Comparison of ENCODE assay signal across 1 cellular context in genomic region chr20:408843-409696, GRCh38.
TF ChIP-seq lines count a peak whose summit lies in the region.

No MANE protein-coding gene starts in this region.

TF ChIP-seq in HepG2, 621 proteins besides CTCF, POLR2A, EP300 and RAD21 (continued from another document and continues in another):
- TF ChIP-seq PRMT3 (CRISPR knock-in tag; IDR thresholded peaks at IDR 0.05; ENCODE audit: borderline replicate concordance, low read depth) (no peak), REXO4 (CRISPR knock-in tag; IDR thresholded peaks at IDR 0.05; ENCODE audit: borderline replicate concordance) (no peak), ZNF232 (CRISPR knock-in tag; IDR thresholded peaks at IDR 0.05; ENCODE audit: borderline replicate concordance) (no peak), ZNF18 (CRISPR knock-in tag; IDR thresholded peaks at IDR 0.05; ENCODE audit: insufficient replicate concordance) (no peak), SRY (CRISPR knock-in tag; IDR thresholded peaks at IDR 0.05) (peak; percentile 92), MAFK (conservative IDR thresholded peaks at IDR 0.05 in 1 of 2, IDR thresholded peaks at IDR 0.05 in 1 of 2; ENCODE audit: low read length in 2 of 2) (no peak), GFI1 (CRISPR knock-in tag; IDR thresholded peaks at IDR 0.05; ENCODE audit: borderline replicate concordance) (no peak), NFAT5 (CRISPR knock-in tag; IDR thresholded peaks at IDR 0.05) (no peak), SRSF4 (IDR thresholded peaks at IDR 0.05; ENCODE audit: low read depth, low read length, poor library complexity, severe bottlenecking) (no peak), ZNF841 (CRISPR knock-in tag; IDR thresholded peaks at IDR 0.05; ENCODE audit: borderline replicate concordance) (no peak), ZNF644 (CRISPR knock-in tag; IDR thresholded peaks at IDR 0.05; ENCODE audit: low read depth) (no peak), NR3C1 (CRISPR knock-in tag; IDR thresholded peaks at IDR 0.05) (no peak), RELA (CRISPR knock-in tag; IDR thresholded peaks at IDR 0.05) (no peak), ZNF672 (CRISPR knock-in tag; IDR thresholded peaks at IDR 0.05) (no peak), USF2 (IDR thresholded peaks at IDR 0.05; ENCODE audit: low read depth, low read length) (no peak), USF2 (CRISPR knock-in tag; IDR thresholded peaks at IDR 0.05; ENCODE audit: borderline replicate concordance) (no peak), FOXC1 (CRISPR knock-in tag; IDR thresholded peaks at IDR 0.05; ENCODE audit: borderline replicate concordance) (no peak; the same call in 1 of the 2 replicates), ZNF343 (CRISPR knock-in tag; IDR thresholded peaks at IDR 0.05) (0 out of 2 replicates have a peak, but pooled peaks have one; percentile 6), ZNF646 (CRISPR knock-in tag; IDR thresholded peaks at IDR 0.05) (no peak), ARID4A (CRISPR knock-in tag; IDR thresholded peaks at IDR 0.05; ENCODE audit: borderline replicate concordance) (no peak), ZNF501 (CRISPR knock-in tag; IDR thresholded peaks at IDR 0.05) (no peak; the same call in 1 of the 2 replicates), ZBTB8A (CRISPR knock-in tag; IDR thresholded peaks at IDR 0.05; ENCODE audit: borderline replicate concordance, low read depth) (peak; percentile 72; the same call in 1 of the 2 replicates), MED1 (CRISPR knock-in tag; IDR thresholded peaks at IDR 0.05) (no peak; the same call in 1 of the 2 replicates), PAX8 (CRISPR knock-in tag; IDR thresholded peaks at IDR 0.05; ENCODE audit: borderline replicate concordance) (0 out of 2 replicates have a peak, but pooled peaks have one; percentile 42), FUBP1 (CRISPR knock-in tag; IDR thresholded peaks at IDR 0.05; ENCODE audit: borderline replicate concordance) (no peak), KDM5B (CRISPR knock-in tag; IDR thresholded peaks at IDR 0.05; ENCODE audit: borderline replicate concordance) (peak; percentile 77; the same call in 1 of the 2 replicates), ZNF780A (CRISPR knock-in tag; IDR thresholded peaks at IDR 0.05) (no peak), GTF2F1 (IDR thresholded peaks at IDR 0.05; ENCODE audit: low read length) (no peak), HBP1 (CRISPR knock-in tag; IDR thresholded peaks at IDR 0.05; ENCODE audit: low read depth) (0 out of 2 replicates have a peak, but pooled peaks have one; percentile 59), ZFP36 (IDR thresholded peaks at IDR 0.05; ENCODE audit: borderline replicate concordance, low read depth, low read length, partially characterized antibody) (no peak), ZNF543 (CRISPR knock-in tag; IDR thresholded peaks at IDR 0.05) (peak; percentile 20), ZNF224 (CRISPR knock-in tag; IDR thresholded peaks at IDR 0.05) (0 out of 2 replicates have a peak, but pooled peaks have one; percentile 92), SALL1 (CRISPR knock-in tag; IDR thresholded peaks at IDR 0.05) (peak; percentile 9; the same call in 1 of the 2 replicates), ESRRA (CRISPR knock-in tag; IDR thresholded peaks at IDR 0.05; ENCODE audit: low read depth) (no peak)
